Comparison of ENCODE assay signal across 13 cellular contexts in genomic region chr14:23141706-23142467, GRCh38. TPM values are rescaled to one million over a fixed set of nuclear protein-coding genes. Genes with fewer than 3 reads are reported as not detected.
DNase-seq lines count a peak whose midpoint lies in the region; ATAC-seq and TF ChIP-seq lines count a peak whose summit lies in the region.
"Had no signal": no experiment of that assay in that cellular context is flagged by ENCODE, and none has a peak within 500 bp of the region (broad histone marks: within the 10 kb centered on the region; RNA-seq: fewer than 3 reads in every experiment).

No MANE protein-coding gene starts in this region.

- H3K27me3 ChIP-seq in BE2C, result no peaks in the 10 kb centered on the region; the same call in 1 of the 2 replicates
- H3K27me3 ChIP-seq in muscle layer of duodenum (ENCODE audit: low read depth, low read length), result no peaks in the 10 kb centered on the region
- H3K27me3 ChIP-seq: tibial nerve had no signal

- H3K9me3 ChIP-seq in BE2C (no peaks in the 10 kb centered on the region), muscle layer of duodenum (ENCODE audit: control insufficient read depth in 1 of 2, low read length in 2 of 2) (no peaks in the 10 kb centered on the region)
- H3K9me3 ChIP-seq: tibial nerve had no signal

- H3K36me3 Mint-ChIP-seq in glutamatergic neuron (ENCODE audit: unreplicated experiment), result no peaks in the 10 kb centered on the region

- no peak overlapping the region for H3K4me3 Mint-ChIP-seq in glutamatergic neuron (ENCODE audit: unreplicated experiment)

- H3K4me1 ChIP-seq in BE2C (peaks cover 7% of the 10 kb centered on the region), muscle layer of duodenum (ENCODE audit: control insufficient read depth in 1 of 2, insufficient read depth in 2 of 2, low read length in 2 of 2) (peaks cover 8 to 12% of the 10 kb centered on the region in 2 donors)
- H3K4me1 ChIP-seq: tibial nerve had no signal

- no peaks in the 10 kb centered on the region for H3K4me1 Mint-ChIP-seq in glutamatergic neuron (ENCODE audit: low read depth, unreplicated experiment)

- H3K9me3 Mint-ChIP-seq in glutamatergic neuron (ENCODE audit: unreplicated experiment), result no peaks in the 10 kb centered on the region

- peaks cover 3% of the 10 kb centered on the region for H3K27me3 Mint-ChIP-seq in glutamatergic neuron (ENCODE audit: unreplicated experiment)

- H3K4me3 ChIP-seq in BE2C (ENCODE audit: low read depth, low read length), result no peak overlapping the region
- H3K4me3 ChIP-seq in epithelial cell of proximal tubule (ENCODE audit: low read depth, low read length), result no peak overlapping the region
- no peak overlapping the region for H3K4me3 ChIP-seq in muscle layer of duodenum (ENCODE audit: low read depth in 1 of 2, low read length in 2 of 2)
- H3K4me3 ChIP-seq: tibial nerve had no signal

- no peak for ATAC-seq in HG03460 (IDR thresholded peaks at IDR 0.05; ENCODE audit: unreplicated experiment)

- no peak overlapping the region for H3K27ac Mint-ChIP-seq in glutamatergic neuron (ENCODE audit: unreplicated experiment)

- TF ChIP-seq CTCF in BE2C (IDR thresholded peaks at IDR 0.05; ENCODE audit: low read depth, low read length) (no peak), epithelial cell of proximal tubule (conservative IDR thresholded peaks at IDR 0.05; ENCODE audit: low read depth, low read length) (no peak), glutamatergic neuron (IDR thresholded peaks at IDR 0.05; ENCODE audit: partially characterized antibody, unreplicated experiment) (no peak)

- H3K36me3 ChIP-seq in BE2C (no peaks in the 10 kb centered on the region), muscle layer of duodenum (ENCODE audit: control insufficient read depth in 1 of 2, insufficient read depth in 2 of 2, low read length in 2 of 2) (peaks cover 0 to 4% of the 10 kb centered on the region in 2 donors)
- H3K36me3 ChIP-seq: WERI-Rb-1 had no signal

- H3K27ac ChIP-seq in muscle layer of duodenum (ENCODE audit: low read length), result peak overlapping the region; percentile 54
- H3K27ac ChIP-seq: tibial nerve, WERI-Rb-1 had no signal

- peak; percentile 66 for DNase-seq in BE2C
- DNase-seq in NCI-H226, result peak; percentile 94
- peak; percentile 43 for DNase-seq in epithelial cell of proximal tubule (ENCODE audit: low read depth)
- DNase-seq in HT-29 (ENCODE audit: low spot score), result no peak
- no peak for DNase-seq in glutamatergic neuron
- no peak for DNase-seq in activated CD8-positive, alpha-beta memory T cell treated with anti-CD3 and anti-CD28 coated beads, Interleukin-2, amount 50 U/mL, for 48 hours
- DNase-seq: Calu3; NCI-H187; stimulated activated CD4-positive, alpha-beta T cell treated with anti-CD3 and anti-CD28 coated beads, Interleukin-12 subunit alpha, Interleukin-12 subunit beta, amount 100 ng/mL, for 4 hours; WERI-Rb-1 had no signal

RNA-seq across cellular contexts. Expression of gene CEBPE, which starts 22.8 kb away (rescaled TPM):
- not detected for polyA plus RNA-seq in BE2C (2012; ENCODE audit: insufficient read depth, insufficient read length, low read depth)
- total RNA-seq in epithelial cell of proximal tubule (not detected in 2 replicates), glutamatergic neuron (ENCODE audit: unreplicated experiment) (not detected)
- not detected in 2 replicates for total RNA-seq in HT-29 (2014; rRNA removed; shearing (Covaris generic))
- total RNA-seq: Calu3, tibial nerve had no signal

RNA-seq across cellular contexts. Expression of gene CIROP, which starts 37.1 kb away (rescaled TPM):
- polyA plus RNA-seq in BE2C (2012; ENCODE audit: insufficient read depth, insufficient read length, low read depth), result not detected
- total RNA-seq in epithelial cell of proximal tubule (not detected in 2 replicates), glutamatergic neuron (ENCODE audit: unreplicated experiment) (not detected)
- total RNA-seq in HT-29 (2014; rRNA removed; shearing (Covaris generic)), result not detected in 2 replicates
- total RNA-seq: Calu3, tibial nerve had no signal

RNA-seq across cellular contexts. Expression of gene SLC7A8, which starts 41.6 kb away (rescaled TPM):
- not detected for polyA plus RNA-seq in BE2C (2012; ENCODE audit: insufficient read depth, insufficient read length, low read depth)
- 1.4 and 3.3 TPM in 2 replicates for total RNA-seq in epithelial cell of proximal tubule
- total RNA-seq in HT-29 (2014; rRNA removed; shearing (Covaris generic)), result 0.03 and 0.23 TPM in 2 replicates
- 7.9 TPM for total RNA-seq in glutamatergic neuron (ENCODE audit: unreplicated experiment)
- total RNA-seq: Calu3 had no signal

RNA-seq across cellular contexts. Expression of gene C14orf119, which starts 46.6 kb away (rescaled TPM):
- polyA plus RNA-seq in BE2C (2012; ENCODE audit: insufficient read depth, insufficient read length, low read depth), result 59.7 TPM
- 27.3 and 53.8 TPM in 2 replicates for total RNA-seq in epithelial cell of proximal tubule
- 31.4 and 36.3 TPM in 2 replicates for total RNA-seq in HT-29 (2014; rRNA removed; shearing (Covaris generic))
- total RNA-seq in glutamatergic neuron (ENCODE audit: unreplicated experiment), result 40.3 TPM

RNA-seq across cellular contexts. Expression of gene ACIN1, which starts 47.0 kb away (rescaled TPM):
- polyA plus RNA-seq in BE2C (2012; ENCODE audit: insufficient read depth, insufficient read length, low read depth), result 198 TPM
- total RNA-seq in epithelial cell of proximal tubule, result 84.1 and 85.2 TPM in 2 replicates
- total RNA-seq in HT-29 (2014; rRNA removed; shearing (Covaris generic)), result 59.1 and 64.4 TPM in 2 replicates
- total RNA-seq in glutamatergic neuron (ENCODE audit: unreplicated experiment), result 341 TPM

Comparison
In these comparisons a context has a peak if more than half of its experiments do, and no peak if none do; other contexts are left out.
1. DNase-seq: peak in BE2C (single experiment), NCI-H226 (single experiment) and epithelial cell of proximal tubule (single experiment); none in HT-29 (single experiment), glutamatergic neuron (single experiment) and activated CD8-positive, alpha-beta memory T cell treated with anti-CD3 and anti-CD28 coated beads, Interleukin-2, amount 50 U/mL, for 48 hours (single experiment).